24 cellular contexts compared by ENCODE assay signal in genomic region chr11:88623536-88623935, GRCh38.
DNase-seq lines count a peak whose midpoint lies in the region; ATAC-seq and TF ChIP-seq lines count a peak whose summit lies in the region.
"Had no signal": no experiment of that assay in that cellular context is flagged by ENCODE, and none has a peak within 500 bp of the region (broad histone marks: within the 10 kb centered on the region; RNA-seq: fewer than 3 reads in every experiment).

No MANE protein-coding gene starts in this region.

- H4K91ac ChIP-seq in IMR-90 (ENCODE audit: insufficient read depth, low read depth, low read length): no peak overlapping the region

- H3K27ac ChIP-seq in IMR-90 (ENCODE audit: insufficient read depth, low read length) (no peak overlapping the region), colonic mucosa (no peak overlapping the region)
- H3K27ac ChIP-seq: BLaER1 treated with 17β-estradiol and CSF1 and Interleukin-3, amounts not matched to agents 10 nM and 100 nM; SK-N-MC had no signal

- in situ Hi-C loops in IMR-90 (cut with MboI; ENCODE audit: low sequenced_read_pairs): no loop called here

- ATAC-seq in IMR-90 (ENCODE audit: low read depth) (no peak), GM21825 (IDR thresholded peaks at IDR 0.05; ENCODE audit: unreplicated experiment) (no peak)

- H2BK15ac ChIP-seq in IMR-90 (ENCODE audit: low read depth, low read length): no peak overlapping the region

- H3K23ac ChIP-seq in IMR-90 (ENCODE audit: low read depth, low read length): no peak overlapping the region

- BruUV-seq in IMR-90 (replicated peaks; lab: Mats Ljungman, UMichigan): no TSS peak

- H3K9me3 ChIP-seq in IMR-90 (ENCODE audit: control insufficient read depth, insufficient read depth, low read length) (no peaks in the 10 kb centered on the region), colonic mucosa (no peaks in the 10 kb centered on the region)
- H3K9me3 ChIP-seq: BLaER1 treated with 17β-estradiol and CSF1 and Interleukin-3, amounts not matched to agents 10 nM and 100 nM; MG63 had no signal

- H2AFZ ChIP-seq in IMR-90 (replicated peaks; ENCODE audit: low read length, poor library complexity): no peak overlapping the region

- H3K27me3 ChIP-seq in IMR-90 (ENCODE audit: control insufficient read depth, insufficient read depth, low read length) (no peaks in the 10 kb centered on the region), colonic mucosa (no peaks in the 10 kb centered on the region)
- H3K27me3 ChIP-seq: BLaER1 treated with 17β-estradiol and CSF1 and Interleukin-3, amounts not matched to agents 10 nM and 100 nM; MG63 had no signal

- H3K9ac ChIP-seq in IMR-90 (ENCODE audit: low read depth, low read length) (no peak overlapping the region), colonic mucosa (ENCODE audit: low read depth in 2 of 2, low read length in 2 of 2) (no peak overlapping the region)
- H3K9ac ChIP-seq: BLaER1 treated with 17β-estradiol and CSF1 and Interleukin-3, amounts not matched to agents 10 nM and 100 nM had no signal

- no peaks in the 10 kb centered on the region for H3K9me1 ChIP-seq in IMR-90 (ENCODE audit: insufficient read depth, low read length)

- no peak for TF ChIP-seq RAD21 in IMR-90 (IDR thresholded peaks at IDR 0.05; ENCODE audit: low read length)

- no peaks in the 10 kb centered on the region for H4K20me1 ChIP-seq in IMR-90 (ENCODE audit: insufficient read depth, low read length)
- H4K20me1 ChIP-seq: BLaER1 treated with 17β-estradiol and CSF1 and Interleukin-3, amounts not matched to agents 10 nM and 100 nM had no signal

- H4K5ac ChIP-seq in IMR-90 (ENCODE audit: low read depth, low read length): no peak overlapping the region

- intact Hi-C loops in IMR-90 (cut with micrococcal nuclease): no loop called here
- intact Hi-C loops in colonic mucosa (cut with DNase I): no loop called here

- H4K8ac ChIP-seq in IMR-90 (ENCODE audit: low read depth in 2 of 2, low read length in 2 of 2): no peak overlapping the region

- peaks cover 7% of the 10 kb centered on the region for H3K4me1 ChIP-seq in IMR-90 (ENCODE audit: control insufficient read depth, insufficient read depth, low read length)
- H3K4me1 ChIP-seq in colonic mucosa: no peaks in the 10 kb centered on the region
- H3K4me1 ChIP-seq: BLaER1 treated with 17β-estradiol and CSF1 and Interleukin-3, amounts not matched to agents 10 nM and 100 nM had no signal

- dilution Hi-C loops in IMR-90 (cut with HindIII; ENCODE audit: low sequenced_read_pairs, unreplicated experiment): no loop called here

- TF ChIP-seq CTCF in IMR-90 (conservative IDR thresholded peaks at IDR 0.05; ENCODE audit: low read depth, low read length) (no peak), choroid plexus epithelial cell (conservative IDR thresholded peaks at IDR 0.05; ENCODE audit: low read depth, low read length) (no peak), fibroblast of the aortic adventitia (IDR thresholded peaks at IDR 0.05; ENCODE audit: insufficient read depth, low read length) (no peak), colonic mucosa (IDR thresholded peaks at IDR 0.05) (no peak)

- H2AK5ac ChIP-seq in IMR-90 (ENCODE audit: low read depth, low read length): no peak overlapping the region

- no peak overlapping the region for H3K4me2 ChIP-seq in IMR-90 (ENCODE audit: low read depth, low read length)
- H3K4me2 ChIP-seq: BLaER1 treated with 17β-estradiol and CSF1 and Interleukin-3, amounts not matched to agents 10 nM and 100 nM had no signal

- H3K36me3 ChIP-seq in IMR-90 (ENCODE audit: control insufficient read depth, insufficient read depth, low read length) (no peaks in the 10 kb centered on the region), colonic mucosa (no peaks in the 10 kb centered on the region)
- H3K36me3 ChIP-seq: BLaER1 treated with 17β-estradiol and CSF1 and Interleukin-3, amounts not matched to agents 10 nM and 100 nM; MG63 had no signal

- no peak overlapping the region for H3K4ac ChIP-seq in IMR-90 (ENCODE audit: low read depth, low read length)

- H2AK9ac ChIP-seq in IMR-90 (replicated peaks; ENCODE audit: low read depth, low read length, poor library complexity): no peak overlapping the region

- no peak overlapping the region for H3K18ac ChIP-seq in IMR-90 (ENCODE audit: low read depth, low read length)

- no peak overlapping the region for H3K14ac ChIP-seq in IMR-90 (replicated peaks; ENCODE audit: low read depth, low read length)

- CTCF ChIA-PET in IMR-90 (lab: Yijun Ruan, JAX): no interaction called here

- H2BK120ac ChIP-seq in IMR-90 (ENCODE audit: low read depth, low read length): no peak overlapping the region

- POLR2A ChIA-PET in IMR-90 (lab: Charles Lee; ENCODE audit: unreplicated experiment): no interaction called here

- H2BK5ac ChIP-seq in IMR-90 (ENCODE audit: low read depth, low read length, poor library complexity, severe bottlenecking): no peak overlapping the region

- H2BK20ac ChIP-seq in IMR-90 (ENCODE audit: low read depth, low read length): no peak overlapping the region

- TF ChIP-seq POLR2A in IMR-90 (IDR thresholded peaks at IDR 0.05; ENCODE audit: low read depth, low read length): no peak

- no peak overlapping the region for H3K56ac ChIP-seq in IMR-90 (ENCODE audit: extremely low read depth, insufficient read depth, low read length)

- WGBS in IMR-90 (ENCODE audit: extremely low coverage in 2 of 2, insufficient read length in 1 of 2), 2 experiments: no CpG with 5 or more reads among the region's 1 CpG

- no peaks in the 10 kb centered on the region for H3K79me1 ChIP-seq in IMR-90 (ENCODE audit: low read depth in 1 of 2, low read length in 2 of 2)

- DNase-seq in AG08395 (ENCODE audit: low spot score): peak; percentile 5
- peak; percentile 14 for DNase-seq in IMR-90
- peak; percentile 9 for DNase-seq in choroid plexus epithelial cell (ENCODE audit: low read depth)
- DNase-seq in fibroblast of the aortic adventitia (ENCODE audit: low read depth): peak; percentile 68
- no peak for DNase-seq in colonic mucosa
- no peak for DNase-seq in stimulated activated naive CD4-positive, alpha-beta T cell (lab: John Stamatoyannopoulos, UW)
- DNase-seq in SW 1271 (lab: John Stamatoyannopoulos, UW): no peak
- DNase-seq: 8988T; ACHN; AML-193; CD4-positive, alpha-beta T cell; EL; GDM1; KBM-7; MG63; NCI-H146; NCI-H1930; NCI-H2107; NCI-H524; NCI-H774; SIG-M5 had no signal

- H3K4me3 ChIP-seq in IMR-90 (ENCODE audit: insufficient read depth, low read depth, low read length) (no peak overlapping the region), choroid plexus epithelial cell (ENCODE audit: low read depth, low read length) (no peak overlapping the region), fibroblast of the aortic adventitia (ENCODE audit: low read depth, low read length) (no peak overlapping the region), colonic mucosa (no peak overlapping the region)
- H3K4me3 ChIP-seq: BLaER1 treated with 17β-estradiol and CSF1 and Interleukin-3, amounts not matched to agents 10 nM and 100 nM; MG63; SK-N-MC had no signal

TF ChIP-seq in IMR-90, 13 proteins besides CTCF, POLR2A, EP300 and RAD21:
- TF ChIP-seq, protein P1, sequence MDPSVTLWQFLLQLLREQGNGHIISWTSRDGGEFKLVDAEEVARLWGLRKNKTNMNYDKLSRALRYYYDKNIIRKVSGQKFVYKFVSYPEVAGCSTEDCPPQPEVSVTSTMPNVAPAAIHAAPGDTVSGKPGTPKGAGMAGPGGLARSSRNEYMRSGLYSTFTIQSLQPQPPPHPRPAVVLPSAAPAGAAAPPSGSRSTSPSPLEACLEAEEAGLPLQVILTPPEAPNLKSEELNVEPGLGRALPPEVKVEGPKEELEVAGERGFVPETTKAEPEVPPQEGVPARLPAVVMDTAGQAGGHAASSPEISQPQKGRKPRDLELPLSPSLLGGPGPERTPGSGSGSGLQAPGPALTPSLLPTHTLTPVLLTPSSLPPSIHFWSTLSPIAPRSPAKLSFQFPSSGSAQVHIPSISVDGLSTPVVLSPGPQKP (IDR thresholded peaks at IDR 0.05; ENCODE audit: borderline replicate concordance, low read depth, low read length): no peak
- TF ChIP-seq USF2 (IDR thresholded peaks at IDR 0.05; ENCODE audit: low read depth, low read length) (no peak), MAFK (IDR thresholded peaks at IDR 0.05; ENCODE audit: low read depth, low read length) (no peak), RCOR1 (IDR thresholded peaks at IDR 0.05; ENCODE audit: insufficient replicate concordance, low read length) (no peak)

Comparison
In these comparisons a context has a peak if more than half of its experiments do, and no peak if none do; other contexts are left out.
1. DNase-seq: peak in AG08395 (single experiment), IMR-90 (single experiment), choroid plexus epithelial cell (single experiment) and fibroblast of the aortic adventitia (single experiment); none in colonic mucosa (single experiment), stimulated activated naive CD4-positive, alpha-beta T cell (0 of 6) and SW 1271 (0 of 2).